ENCODE assay signal across 8 cellular contexts in genomic region chr1:15799928-15800835, GRCh38. TPM values are rescaled to one million over a fixed set of nuclear protein-coding genes. Genes with fewer than 3 reads are reported as not detected.
A peak's percentile ranks its signal among the peaks of the same experiment; 100 is the strongest.
DNase-seq lines count a peak whose midpoint lies in the region; ATAC-seq and TF ChIP-seq lines count a peak whose summit lies in the region.

No MANE protein-coding gene starts in this region.

- H3K9ac ChIP-seq in mesendoderm (ENCODE audit: low read length): no peak overlapping the region

- H3K56ac ChIP-seq in mesendoderm (ENCODE audit: low read length): peak overlapping the region; percentile 60

- H3K27me3 ChIP-seq in MG63 (no peaks in the 10 kb centered on the region), mesendoderm (ENCODE audit: insufficient read depth, low read length, poor library complexity) (no peaks in the 10 kb centered on the region)

- no peaks in the 10 kb centered on the region for H3K79me1 ChIP-seq in mesendoderm (ENCODE audit: low read length)

- H2BK15ac ChIP-seq in mesendoderm (replicated peaks; ENCODE audit: low read depth): no peak overlapping the region

- peaks cover 9% of the 10 kb centered on the region for H3K4me1 ChIP-seq in mesendoderm (ENCODE audit: control insufficient read depth, low read depth, low read length)

- H2AK5ac ChIP-seq in mesendoderm (ENCODE audit: low read length): no peak overlapping the region

- no peak overlapping the region for H4K5ac ChIP-seq in mesendoderm (ENCODE audit: low read length)

- H3K4me2 ChIP-seq in mesendoderm (ENCODE audit: low read length): no peak overlapping the region

- no peak overlapping the region; the same call in 1 of the 2 replicates for H3K4me3 ChIP-seq in MG63
- no peak overlapping the region for H3K4me3 ChIP-seq in mesendoderm (ENCODE audit: low read length)

- H3K79me2 ChIP-seq in mesendoderm (ENCODE audit: control insufficient read depth, insufficient read depth, low read length): no peaks in the 10 kb centered on the region

- H4K8ac ChIP-seq in mesendoderm (ENCODE audit: low read depth, low read length): no peak overlapping the region

- peak overlapping the region; percentile 24 for H3K18ac ChIP-seq in mesendoderm (ENCODE audit: low read length)

- ATAC-seq in GM18907 (IDR thresholded peaks at IDR 0.05; ENCODE audit: unreplicated experiment) (no peak), GM18505 (IDR thresholded peaks at IDR 0.05; ENCODE audit: unreplicated experiment) (no peak)

- H3K9me3 ChIP-seq in MG63: no peaks in the 10 kb centered on the region

- H3K27ac ChIP-seq in mesendoderm (ENCODE audit: low read depth, low read length): no peak overlapping the region

- H3K36me3 ChIP-seq in MG63 (no peaks in the 10 kb centered on the region), mesendoderm (ENCODE audit: control insufficient read depth, insufficient read depth, low read length) (no peaks in the 10 kb centered on the region)

- DNase-seq in AG08395 (ENCODE audit: low spot score) (peak; percentile 59), MG63 (peak; percentile 94), cerebellum (ENCODE audit: low spot score) (peak; percentile 24), mesendoderm (peak; percentile 96), activated gamma-delta T cell treated with Interleukin-2 at 50 U/mL for 16 hours (no peak)
- no peak for DNase-seq in activated CD4-positive, CD25-positive, alpha-beta regulatory T cell treated with anti-CD3 and anti-CD28 coated beads, Interleukin-2, amount 50 U/mL, for 72 hours

- H2BK5ac ChIP-seq in mesendoderm (ENCODE audit: low read length): no peak overlapping the region

- no peak overlapping the region for H2BK120ac ChIP-seq in mesendoderm (ENCODE audit: low read depth, low read length)

- no peak overlapping the region for H3K4ac ChIP-seq in mesendoderm (ENCODE audit: low read depth, low read length)

- no CpG with 5 or more reads among the region's 22 CpGs for WGBS in mesendoderm (ENCODE audit: extremely low coverage, insufficient coverage, low lambda C conversion rate)

- H3K23ac ChIP-seq in mesendoderm (ENCODE audit: low read length): no peak overlapping the region

- no peak for TF ChIP-seq POLR2A in GM18505 (IDR thresholded peaks at IDR 0.05; ENCODE audit: borderline replicate concordance, extremely low read depth, insufficient read depth, insufficient read length)

RNA-seq across cellular contexts. Expression of gene UQCRHL, which starts 7.3 kb away (rescaled TPM):
- 4.7 and 6.2 TPM in 2 replicates for total RNA-seq in MG63 (2014; rRNA removed; shearing (Covaris generic); ENCODE audit: low replicate concordance)
- total RNA-seq in cerebellum: 2.6 TPM
- polyA plus RNA-seq in mesendoderm (2013, experiment 1 of 2): 3.9 TPM
- polyA plus RNA-seq in mesendoderm (2013, experiment 2 of 2): 4.1 TPM

RNA-seq across cellular contexts. Expression of gene FBLIM1, which starts 41.6 kb away (rescaled TPM):
- 17.5 and 23.1 TPM in 2 replicates for total RNA-seq in MG63 (2014; rRNA removed; shearing (Covaris generic); ENCODE audit: low replicate concordance)
- total RNA-seq in cerebellum: 8.9 TPM
- polyA plus RNA-seq in mesendoderm (2013, experiment 1 of 2): 54.2 TPM
- 56.7 TPM for polyA plus RNA-seq in mesendoderm (2013, experiment 2 of 2)

RNA-seq across cellular contexts. Expression of gene SPEN, which starts 47.3 kb away (rescaled TPM):
- 3.3 and 4.8 TPM in 2 replicates for total RNA-seq in MG63 (2014; rRNA removed; shearing (Covaris generic); ENCODE audit: low replicate concordance)
- total RNA-seq in cerebellum: 69.0 TPM
- polyA plus RNA-seq in mesendoderm (2013, experiment 1 of 2): 15.8 TPM
- 15.8 TPM for polyA plus RNA-seq in mesendoderm (2013, experiment 2 of 2)

RNA-seq across cellular contexts. Expression of gene TMEM82, which starts 57.9 kb away (rescaled TPM):
- not detected in 2 replicates for total RNA-seq in MG63 (2014; rRNA removed; shearing (Covaris generic); ENCODE audit: low replicate concordance)
- not detected for total RNA-seq in cerebellum
- polyA plus RNA-seq in mesendoderm (2013, experiment 1 of 2): 0.20 TPM
- 0.14 TPM for polyA plus RNA-seq in mesendoderm (2013, experiment 2 of 2)

Comparison
In these comparisons a context has a peak if more than half of its experiments do, and no peak if none do; other contexts are left out.
1. DNase-seq: peak in AG08395 (single experiment), MG63 (single experiment), cerebellum (single experiment) and mesendoderm (single experiment); none in activated gamma-delta T cell treated with Interleukin-2 at 50 U/mL for 16 hours (single experiment) and activated CD4-positive, CD25-positive, alpha-beta regulatory T cell treated with anti-CD3 and anti-CD28 coated beads, Interleukin-2, amount 50 U/mL, for 72 hours (single experiment).
2. RNA of gene SPEN, which starts 47.3 kb away (total RNA-seq): 69.0 TPM in cerebellum (single experiment); 3.3 to 4.8 TPM in MG63; every median in the first group is over 10 times any median in the second.